27 cellular contexts compared by ENCODE assay signal in genomic region chr2:27746325-27746724, GRCh38. TPM values are rescaled to one million over a fixed set of nuclear protein-coding genes. Genes with fewer than 3 reads are reported as not detected.
DNase-seq lines count a peak whose midpoint lies in the region; ATAC-seq, FAIRE-seq and TF ChIP-seq lines count a peak whose summit lies in the region.
"Had no signal": no experiment of that assay in that cellular context is flagged by ENCODE, and none has a peak within 500 bp of the region (broad histone marks: within the 10 kb centered on the region; RNA-seq: fewer than 3 reads in every experiment).

No MANE protein-coding gene starts in this region.

- peaks cover 22% of the 10 kb centered on the region for H3K27me3 Mint-ChIP-seq in WTC11 (ENCODE audit: low read depth)

- H3K27ac ChIP-seq in hepatocyte (peak overlapping the region; percentile 64), HepG2 (ENCODE audit: extremely low read length, insufficient read depth, low read length) (peak overlapping the region; percentile 63), right lobe of liver (peak overlapping the region in 2 of 3 donors; percentile 24 to 30), mesenchymal stem cell (ENCODE audit: low read length, poor library complexity, severe bottlenecking) (no peak overlapping the region)
- H3K27ac ChIP-seq: 22Rv1; BLaER1 treated with 17β-estradiol and CSF1 and Interleukin-3, amounts not matched to agents 10 nM and 100 nM; C4-2B had no signal

- H3K9me3 ChIP-seq in hepatocyte (ENCODE audit: low read depth): no peaks in the 10 kb centered on the region
- peaks cover 14% of the 10 kb centered on the region for H3K9me3 ChIP-seq in HepG2 (ENCODE audit: low read length)
- H3K9me3 ChIP-seq in right lobe of liver: no peaks in the 10 kb centered on the region
- peaks cover 13% of the 10 kb centered on the region for H3K9me3 ChIP-seq in mesenchymal stem cell (ENCODE audit: control insufficient read depth, low read length)

- in situ Hi-C loops in HepG2 (cut with HindIII; ENCODE audit: extremely low pct_ligation_motif_present, low pct_unique_long_range_greater_than_20kb): no loop called here

- H3K79me2 ChIP-seq in hepatocyte (no peaks in the 10 kb centered on the region), HepG2 (ENCODE audit: insufficient read depth, low read length) (no peaks in the 10 kb centered on the region)

- H3K79me1 ChIP-seq in mesenchymal stem cell (replicated peaks; ENCODE audit: low read length, poor library complexity, severe bottlenecking): no peaks in the 10 kb centered on the region

- FAIRE-seq in HepG2 (lab: Jason Lieb, UNC): peak; percentile 92
- FAIRE-seq: A549, GM12878, GM12892, GM18507 had no signal

- H2AFZ ChIP-seq in hepatocyte (no peak overlapping the region), HepG2 (ENCODE audit: low read length) (no peak overlapping the region), mesenchymal stem cell (ENCODE audit: low read depth, low read length) (no peak overlapping the region)

- H3K23ac ChIP-seq in mesenchymal stem cell (ENCODE audit: low read length in 2 of 2): no peak overlapping the region

- no peak overlapping the region for H3K4me3 Mint-ChIP-seq in WTC11
- H3K4me3 Mint-ChIP-seq: B cell; CD4-positive, alpha-beta T cell; CD8-positive, alpha-beta T cell had no signal

- TF ChIP-seq POLR2A in HepG2 (IDR thresholded peaks at IDR 0.05; ENCODE audit: insufficient read depth in 1 of 2, low read depth in 2 of 2, low read length in 2 of 2) (no peak), right lobe of liver (IDR thresholded peaks at IDR 0.05) (no peak)

- peak overlapping the region; percentile 40 for H3K9ac ChIP-seq in HepG2 (ENCODE audit: insufficient read depth, low read depth, low read length)
- H3K9ac ChIP-seq in mesenchymal stem cell (ENCODE audit: low read length): no peak overlapping the region
- H3K9ac ChIP-seq: BLaER1 treated with 17β-estradiol and CSF1 and Interleukin-3, amounts not matched to agents 10 nM and 100 nM had no signal

- H4K20me1 ChIP-seq in hepatocyte (ENCODE audit: insufficient read depth, poor library complexity, severe bottlenecking) (no peaks in the 10 kb centered on the region), HepG2 (ENCODE audit: insufficient read depth, low read length) (no peaks in the 10 kb centered on the region)
- H4K20me1 ChIP-seq: BLaER1 treated with 17β-estradiol and CSF1 and Interleukin-3, amounts not matched to agents 10 nM and 100 nM had no signal

- no peak overlapping the region for H2BK15ac ChIP-seq in mesenchymal stem cell (ENCODE audit: low read depth, poor library complexity, severe bottlenecking)

- TF ChIP-seq CTCF in WTC11 (IDR thresholded peaks at IDR 0.05) (no peak), hepatocyte (IDR thresholded peaks at IDR 0.05; ENCODE audit: poor library complexity) (no peak), HepG2 (CRISPR knock-in tag; IDR thresholded peaks at IDR 0.05) (no peak), right lobe of liver (IDR thresholded peaks at IDR 0.05) (no peak)

- intact Hi-C loops in HepG2 (cut with micrococcal nuclease; ENCODE audit: unreplicated experiment): no loop called here
- intact Hi-C loops in right lobe of liver (cut with DNase I): no loop called here

- H3K36me3 Mint-ChIP-seq in WTC11: peaks cover 4% of the 10 kb centered on the region
- H3K36me3 Mint-ChIP-seq: CD8-positive, alpha-beta T cell had no signal

- peak overlapping the region; percentile 47 for H3K4me2 ChIP-seq in hepatocyte
- H3K4me2 ChIP-seq in HepG2 (ENCODE audit: low read depth, low read length): peak overlapping the region; percentile 65
- no peak overlapping the region for H3K4me2 ChIP-seq in mesenchymal stem cell (ENCODE audit: low read length, poor library complexity, severe bottlenecking)
- H3K4me2 ChIP-seq: A549; BLaER1 treated with 17β-estradiol and CSF1 and Interleukin-3, amounts not matched to agents 10 nM and 100 nM had no signal

- H2AK5ac ChIP-seq in mesenchymal stem cell (ENCODE audit: low read length, severe bottlenecking): no peak overlapping the region

- TF ChIP-seq RAD21 in HepG2 (CRISPR knock-in tag; IDR thresholded peaks at IDR 0.05): no peak

- peak in 1 of 2 experiments; percentile 91; a peak in 2 of 4 replicates for TF ChIP-seq EP300 in HepG2 (IDR thresholded peaks at IDR 0.05; ENCODE audit: low read depth in 2 of 2, low read length in 2 of 2)
- no peak for TF ChIP-seq EP300 in HepG2 (CRISPR knock-in tag; IDR thresholded peaks at IDR 0.05; ENCODE audit: borderline replicate concordance)

- no peak overlapping the region for H3K4ac ChIP-seq in mesenchymal stem cell (ENCODE audit: low read depth in 1 of 2, low read length in 2 of 2)

- H3K9me2 ChIP-seq in hepatocyte (replicated peaks; ENCODE audit: insufficient read depth): no peaks in the 10 kb centered on the region

- 65% methylated on average over 2 of the region's 2 CpGs for WGBS in hepatocyte (ENCODE audit: low lambda C conversion rate, missing lambda C conversion rate)
- WGBS in HepG2 (ENCODE audit: low lambda C conversion rate): 4% methylated on average over 2 of the region's 2 CpGs
- WGBS in right lobe of liver (ENCODE audit: insufficient coverage, low coverage, low lambda C conversion rate, missing lambda C conversion rate): 15% methylated on average over 2 of the region's 2 CpGs
- WGBS in mesenchymal stem cell: 100% methylated on average over 1 of the region's 2 CpGs

- no peak overlapping the region for H2BK120ac ChIP-seq in mesenchymal stem cell (ENCODE audit: low read depth, low read length)

- H4K91ac ChIP-seq in mesenchymal stem cell (ENCODE audit: low read length): no peak overlapping the region

- no peak overlapping the region for H2BK5ac ChIP-seq in mesenchymal stem cell (ENCODE audit: low read depth, low read length, poor library complexity, severe bottlenecking)

- peaks cover under 1% of the 10 kb centered on the region; the same call in 1 of the 2 replicates for H3K4me1 Mint-ChIP-seq in WTC11
- H3K4me1 Mint-ChIP-seq: B cell had no signal

- no peak overlapping the region for H4K8ac ChIP-seq in mesenchymal stem cell (ENCODE audit: low read length)

- no peak overlapping the region for H3K14ac ChIP-seq in mesenchymal stem cell (ENCODE audit: low read length in 2 of 2)

- no peak overlapping the region for H3K27ac Mint-ChIP-seq in WTC11
- H3K27ac Mint-ChIP-seq: B cell; CD4-positive, alpha-beta T cell; CD8-positive, alpha-beta T cell had no signal

- BruUV-seq in HepG2 (replicated peaks; lab: Mats Ljungman, UMichigan): no TSS peak

- no peak overlapping the region for H2BK12ac ChIP-seq in mesenchymal stem cell (ENCODE audit: low read length in 2 of 2)

- H3K4me3 ChIP-seq in hepatocyte: no peak overlapping the region
- H3K4me3 ChIP-seq in HepG2 (replicated peaks in 1 of 3; ENCODE audit: insufficient read depth in 1 of 3, low read depth in 2 of 3, low read length in 3 of 3): peak overlapping the region; percentile 11 to 39 (median 24); a peak in 5 of 6 replicates
- H3K4me3 ChIP-seq in right lobe of liver: no peak overlapping the region
- H3K4me3 ChIP-seq in mesenchymal stem cell (ENCODE audit: insufficient read depth in 1 of 2, low read depth in 1 of 2, low read length in 2 of 2): no peak overlapping the region
- H3K4me3 ChIP-seq: A549; BLaER1 treated with 17β-estradiol and CSF1 and Interleukin-3, amounts not matched to agents 10 nM and 100 nM; GM12878 had no signal

- H3K36me3 ChIP-seq in hepatocyte (replicated peaks; ENCODE audit: insufficient read depth, low read depth): no peaks in the 10 kb centered on the region
- H3K36me3 ChIP-seq in HepG2 (replicated peaks in 1 of 2; ENCODE audit: control insufficient read depth in 1 of 2, insufficient read depth in 2 of 2, low read length in 2 of 2): no peaks in the 10 kb centered on the region
- no peaks in the 10 kb centered on the region for H3K36me3 ChIP-seq in right lobe of liver
- H3K36me3 ChIP-seq in mesenchymal stem cell (ENCODE audit: control insufficient read depth in 1 of 2, insufficient read depth in 2 of 2, low read depth in 1 of 2, low read length in 2 of 2): no peaks in the 10 kb centered on the region

- POLR2A ChIA-PET in WTC11 (lab: Charles Lee) (interaction anchor here (0.5 kb wide), 1 partner anchor 264 kb away, joined by 3 read pairs; no protein-coding TSS in a partner anchor), HepG2 (lab: Yijun Ruan, JAX) (interaction anchor here (0.9 kb wide), 1 partner anchor 8 kb away, joined by 3 read pairs; no protein-coding TSS in a partner anchor)

- DNase-seq in WTC11 (ENCODE audit: low spot score) (no peak), hepatocyte (ENCODE audit: low spot score) (no peak), HepG2 (ENCODE audit: low spot score) (peak; percentile 64), right lobe of liver (no peak), SKM-1 treated with dmso at 0.1 percent for 144 hours (lab: John Stamatoyannopoulos, UW; ENCODE audit: unreplicated experiment) (no peak), SKM-1 (lab: John Stamatoyannopoulos, UW; ENCODE audit: unreplicated experiment) (no peak), mesenchymal stem cell (no peak)
- no peak for DNase-seq in stimulated activated CD4-positive, alpha-beta T cell treated with anti-CD3 and anti-CD28 coated beads, Interleukin-4, amount 100 ng/mL, for 1 hour
- DNase-seq: AML-193; CD4-positive, alpha-beta T cell; CD8-positive, alpha-beta T cell; COR-L47; DMS 273 treated with DMSO at 0.1 percent for 48 hours; DMS153; DMS53; DMS79; DND-41; EL; GDM1 had no signal

- CTCF ChIA-PET in WTC11 (lab: Charles Lee) (no interaction called here), HepG2 (lab: Yijun Ruan, JAX; ENCODE audit: low intra/inter-chr PET ratio, low total read pairs) (no interaction called here)

- H3K4me1 ChIP-seq in hepatocyte (ENCODE audit: insufficient read depth): peaks cover 7% of the 10 kb centered on the region
- H3K4me1 ChIP-seq in HepG2 (ENCODE audit: insufficient read depth, low read length): peaks cover 43% of the 10 kb centered on the region
- H3K4me1 ChIP-seq in right lobe of liver: peaks cover 0 to 14% (median 4%) of the 10 kb centered on the region in 4 donors
- H3K4me1 ChIP-seq in mesenchymal stem cell (ENCODE audit: control insufficient read depth, insufficient read depth, low read depth, low read length): no peaks in the 10 kb centered on the region
- H3K4me1 ChIP-seq: A549 had no signal

- ATAC-seq in WTC11 (no peak), HepG2 (peak; percentile 92), right lobe of liver (peak; percentile 72 to 96 (median 82))
- ATAC-seq: A549; CD8-positive, alpha-beta T cell; GM12878 had no signal

- H3K9me3 Mint-ChIP-seq in WTC11: peaks cover 17% of the 10 kb centered on the region

- H3K27me3 ChIP-seq in hepatocyte: no peaks in the 10 kb centered on the region
- no peaks in the 10 kb centered on the region for H3K27me3 ChIP-seq in HepG2 (ENCODE audit: control insufficient read depth in 1 of 2, insufficient read depth in 2 of 2, low read length in 2 of 2)
- H3K27me3 ChIP-seq in right lobe of liver: no peaks in the 10 kb centered on the region
- no peaks in the 10 kb centered on the region for H3K27me3 ChIP-seq in mesenchymal stem cell (ENCODE audit: control insufficient read depth in 1 of 2, insufficient read depth in 1 of 2, low read length in 2 of 2)
- H3K27me3 ChIP-seq: BLaER1 treated with 17β-estradiol and CSF1 and Interleukin-3, amounts not matched to agents 10 nM and 100 nM had no signal

- H3K18ac ChIP-seq in mesenchymal stem cell (ENCODE audit: low read depth in 1 of 2, low read length in 2 of 2): no peak overlapping the region

RNA-seq across cellular contexts. Expression of gene MRPL33, which starts 25.2 kb away (rescaled TPM):
- total RNA-seq in WTC11 (2021) (52.5 to 60.6 TPM (median 58.3 TPM) in 3 replicates), hepatocyte (148 and 206 TPM in 2 replicates), HepG2 (2016; rRNA removed; fragmentation: Illumina TruSeq; extraction: Trizol) (218 and 227 TPM in 2 replicates), right lobe of liver (10 to 100 TPM; 28.9 to 63.4 (median 36.0) TPM)
- polyA plus RNA-seq in hepatocyte (311 and 315 TPM in 2 replicates), HepG2 (2011; rRNA removed) (54.9 and 69.7 TPM in 2 replicates)
- total RNA-seq in HepG2 (2016; cell fraction: cytosol; rRNA removed; fragmentation: Illumina TruSeq; extraction: Trizol; ENCODE audit: low read depth): 206 and 269 TPM in 2 replicates
- total RNA-seq in HepG2 (2016; cell fraction: insoluble cytoplasmic fraction; rRNA removed; fragmentation: Illumina TruSeq; extraction: Trizol): 231 and 234 TPM in 2 replicates
- 210 and 239 TPM in 2 replicates for total RNA-seq in HepG2 (2016; cell fraction: membrane; rRNA removed; fragmentation: Illumina TruSeq; extraction: Trizol)
- total RNA-seq in HepG2 (2016; cell fraction: nucleus; rRNA removed; fragmentation: Illumina TruSeq; extraction: Trizol): 93.8 and 105 TPM in 2 replicates
- 29.2 and 44.3 TPM in 2 replicates for polyA plus RNA-seq in HepG2 (2011; cell fraction: cytosol; rRNA removed)
- polyA plus RNA-seq in HepG2 (2011; cell fraction: nucleus; rRNA removed): 19.7 and 29.3 TPM in 2 replicates
- 135 and 250 TPM in 2 replicates for polyA plus RNA-seq in HepG2 (2012)
- polyA plus RNA-seq in HepG2 (2016; cell fraction: cytosol; fragmentation: Illumina TruSeq; extraction: Trizol; ENCODE audit: low read depth): 238 and 374 TPM in 2 replicates
- polyA plus RNA-seq in HepG2 (2016; cell fraction: insoluble cytoplasmic fraction; fragmentation: Illumina TruSeq; extraction: Trizol; ENCODE audit: low read depth): 240 and 279 TPM in 2 replicates
- polyA plus RNA-seq in HepG2 (2016; cell fraction: membrane; fragmentation: Illumina TruSeq; extraction: Trizol; ENCODE audit: low read depth): 207 and 271 TPM in 2 replicates
- polyA plus RNA-seq in HepG2 (2016; cell fraction: nucleus; fragmentation: Illumina TruSeq; extraction: Trizol; ENCODE audit: insufficient read depth, low read depth): 189 and 213 TPM in 2 replicates
- polyA minus RNA-seq in HepG2 (2011; rRNA and poly(A)+ RNA removed; ENCODE audit: low replicate concordance): 1.6 and 6.6 TPM in 2 replicates
- 17.9 and 19.8 TPM in 2 replicates for polyA minus RNA-seq in HepG2 (2011; cell fraction: cytosol; rRNA and poly(A)+ RNA removed)
- 35.8 and 39.4 TPM in 2 replicates for polyA minus RNA-seq in HepG2 (2011; cell fraction: nucleus; rRNA and poly(A)+ RNA removed)
- polyA plus RNA-seq in mesenchymal stem cell (2013, experiment 1 of 2): 295 TPM
- 307 TPM for polyA plus RNA-seq in mesenchymal stem cell (2013, experiment 2 of 2)

Comparison
In these comparisons a context has a peak if more than half of its experiments do, and no peak if none do; other contexts are left out.
1. H3K4me3 ChIP-seq: peak in HepG2 (3 of 3); none in hepatocyte (single experiment), right lobe of liver (0 of 3) and mesenchymal stem cell (0 of 2).
2. Of the 50 proteins assayed by ChIP-seq in both HepG2 and WTC11: peak only in HepG2: FOXJ3, FOXK1, FOXP4, IRF2, MAX, MLX and 3 more; only in WTC11: GABPB1; in both: none; in neither: 37; mixed calls (peak in some experiments, not most) for 3.